In genomic region chrX:10008483-10009056, GRCh38 we compare ENCODE assay signal across 15 cellular contexts. TPM values are rescaled to one million over a fixed set of nuclear protein-coding genes. Genes with fewer than 3 reads are reported as not detected.
A peak's percentile ranks its signal among the peaks of the same experiment; 100 is the strongest.
DNase-seq lines count a peak whose midpoint lies in the region; ATAC-seq and TF ChIP-seq lines count a peak whose summit lies in the region.
"Had no signal": no experiment of that assay in that cellular context is flagged by ENCODE, and none has a peak within 500 bp of the region (broad histone marks: within the 10 kb centered on the region; RNA-seq: fewer than 3 reads in every experiment).

No MANE protein-coding gene starts in this region.

- no peak overlapping the region for H3K4me2 ChIP-seq in mesenchymal stem cell (ENCODE audit: low read length, poor library complexity, severe bottlenecking)

- H3K4me1 Mint-ChIP-seq in stimulated activated naive CD8-positive, alpha-beta T cell treated with anti-CD3 and anti-CD28 coated beads, Interleukin-15, amount 100 ng/mL, for 72 hours, result peaks cover 59% of the 10 kb centered on the region

- H3K4ac ChIP-seq in mesenchymal stem cell (ENCODE audit: low read depth in 1 of 2, low read length in 2 of 2), result no peak overlapping the region

- no peak overlapping the region for H4K91ac ChIP-seq in mesenchymal stem cell (ENCODE audit: low read length)

- no peak overlapping the region for H2BK15ac ChIP-seq in mesenchymal stem cell (ENCODE audit: low read depth, poor library complexity, severe bottlenecking)

- no peaks in the 10 kb centered on the region for H3K36me3 ChIP-seq in mesenchymal stem cell (ENCODE audit: control insufficient read depth in 1 of 2, insufficient read depth in 2 of 2, low read depth in 1 of 2, low read length in 2 of 2)
- H3K36me3 ChIP-seq: BE2C had no signal

- no peaks in the 10 kb centered on the region for H3K79me1 ChIP-seq in mesenchymal stem cell (replicated peaks; ENCODE audit: low read length, poor library complexity, severe bottlenecking)

- H3K9me3 ChIP-seq in mesenchymal stem cell (ENCODE audit: control insufficient read depth, low read length), result no peaks in the 10 kb centered on the region
- H3K9me3 ChIP-seq: BE2C had no signal

- H3K27ac ChIP-seq in mesenchymal stem cell (ENCODE audit: low read length, poor library complexity, severe bottlenecking), result no peak overlapping the region

- H3K4me3 ChIP-seq in cardiac fibroblast (replicated peaks in 1 of 2; ENCODE audit: low read depth in 2 of 2, low read length in 2 of 2) (no peak overlapping the region), mesenchymal stem cell (ENCODE audit: insufficient read depth in 1 of 2, low read depth in 1 of 2, low read length in 2 of 2) (no peak overlapping the region)

- no peak overlapping the region for H3K23ac ChIP-seq in mesenchymal stem cell (ENCODE audit: low read length in 2 of 2)

- WGBS in mesenchymal stem cell, result 88% methylated on average over 2 of the region's 2 CpGs

- H3K27me3 Mint-ChIP-seq in stimulated activated naive CD8-positive, alpha-beta T cell treated with anti-CD3 and anti-CD28 coated beads, Interleukin-15, amount 100 ng/mL, for 72 hours, result peaks cover 5% of the 10 kb centered on the region
- H3K27me3 Mint-ChIP-seq: CD4-positive, alpha-beta memory T cell had no signal

- no peak overlapping the region for H3K27ac Mint-ChIP-seq in stimulated activated naive CD8-positive, alpha-beta T cell treated with anti-CD3 and anti-CD28 coated beads, Interleukin-15, amount 100 ng/mL, for 72 hours
- H3K27ac Mint-ChIP-seq: CD4-positive, alpha-beta memory T cell had no signal

- no peak for TF ChIP-seq CTCF in cardiac fibroblast (IDR thresholded peaks at IDR 0.05; ENCODE audit: low read depth, low read length)

- no peak overlapping the region for H3K4me3 Mint-ChIP-seq in stimulated activated naive CD8-positive, alpha-beta T cell treated with anti-CD3 and anti-CD28 coated beads, Interleukin-15, amount 100 ng/mL, for 72 hours
- H3K4me3 Mint-ChIP-seq: CD4-positive, alpha-beta memory T cell had no signal

- no peak overlapping the region for H3K9ac ChIP-seq in mesenchymal stem cell (ENCODE audit: low read length)

- no peak overlapping the region for H2AK5ac ChIP-seq in mesenchymal stem cell (ENCODE audit: low read length, severe bottlenecking)

- H2BK120ac ChIP-seq in mesenchymal stem cell (ENCODE audit: low read depth, low read length), result no peak overlapping the region

- DNase-seq in ELR (ENCODE audit: low read depth) (peak; percentile 67), M059J (ENCODE audit: low read depth) (peak; percentile 51), cardiac fibroblast (ENCODE audit: low read depth in 2 of 2) (peak; percentile 52 to 65), mesenchymal stem cell (peak; percentile 31), HUDEP-2 (lab: John Stamatoyannopoulos, UW; ENCODE audit: unreplicated experiment in 76 of 76) (no peak), left lobe of liver (ENCODE audit: low spot score) (no peak)
- DNase-seq in stimulated activated CD4-positive, alpha-beta T cell treated with anti-CD3 and anti-CD28 coated beads, Interleukin-1b, Interleukin-23, amount 100 ng/mL, for 48 hours, result no peak
- no peak for DNase-seq in stimulated activated naive CD8-positive, alpha-beta T cell treated with anti-CD3 and anti-CD28 coated beads, Interleukin-15, amount 100 ng/mL, for 72 hours
- DNase-seq: BE2C; CD4-positive, alpha-beta memory T cell; NCI-H1048; NCI-H2081 treated with DMSO at 0.1 percent for 48 hours; NCI-H2227 treated with DMSO at 0.1 percent for 48 hours; NCI-H526; PC-3 had no signal

- no peak overlapping the region for H2BK5ac ChIP-seq in mesenchymal stem cell (ENCODE audit: low read depth, low read length, poor library complexity, severe bottlenecking)

- no peak overlapping the region for H2AFZ ChIP-seq in mesenchymal stem cell (ENCODE audit: low read depth, low read length)

- no peak overlapping the region for H3K18ac ChIP-seq in mesenchymal stem cell (ENCODE audit: low read depth in 1 of 2, low read length in 2 of 2)

- H3K9me3 Mint-ChIP-seq in stimulated activated naive CD8-positive, alpha-beta T cell treated with anti-CD3 and anti-CD28 coated beads, Interleukin-15, amount 100 ng/mL, for 72 hours, result no peaks in the 10 kb centered on the region

- no peak for ATAC-seq in left lobe of liver
- no peak for ATAC-seq in stimulated activated naive CD8-positive, alpha-beta T cell treated with anti-CD3 and anti-CD28 coated beads, Interleukin-15, amount 100 ng/mL, for 72 hours
- ATAC-seq: PC-3 had no signal

- H3K27me3 ChIP-seq in mesenchymal stem cell (ENCODE audit: control insufficient read depth in 1 of 2, insufficient read depth in 1 of 2, low read length in 2 of 2), result peaks cover 0 to 3% of the 10 kb centered on the region in 2 experiments
- H3K27me3 ChIP-seq: BE2C had no signal

- no peak overlapping the region for H3K14ac ChIP-seq in mesenchymal stem cell (ENCODE audit: low read length in 2 of 2)

- H4K8ac ChIP-seq in mesenchymal stem cell (ENCODE audit: low read length), result no peak overlapping the region

- no peaks in the 10 kb centered on the region for H3K4me1 ChIP-seq in mesenchymal stem cell (ENCODE audit: control insufficient read depth, insufficient read depth, low read depth, low read length)
- H3K4me1 ChIP-seq: BE2C had no signal

- no peak overlapping the region for H2BK12ac ChIP-seq in mesenchymal stem cell (ENCODE audit: low read length in 2 of 2)

RNA-seq across cellular contexts. Expression of gene CLDN34, which starts 41.4 kb away (rescaled TPM):
- total RNA-seq in M059J (2014; rRNA removed; shearing (Covaris generic)), result not detected in 2 replicates
- polyA plus RNA-seq in mesenchymal stem cell (2013, experiment 1 of 2), result 0.15 TPM
- polyA plus RNA-seq in mesenchymal stem cell (2013, experiment 2 of 2), result 0.04 TPM
- 0.30 TPM for total RNA-seq in left lobe of liver
- total RNA-seq: CD4-positive, alpha-beta memory T cell had no signal
- polyA plus RNA-seq: CD4-positive, alpha-beta memory T cell had no signal

Comparison
In these comparisons a context has a peak if more than half of its experiments do, and no peak if none do; other contexts are left out.
1. DNase-seq: peak in ELR (single experiment), M059J (single experiment), cardiac fibroblast (2 of 2) and mesenchymal stem cell (single experiment); none in HUDEP-2 (0 of 76), left lobe of liver (single experiment), stimulated activated CD4-positive, alpha-beta T cell treated with anti-CD3 and anti-CD28 coated beads, Interleukin-1b, Interleukin-23, amount 100 ng/mL, for 48 hours (single experiment) and stimulated activated naive CD8-positive, alpha-beta T cell treated with anti-CD3 and anti-CD28 coated beads, Interleukin-15, amount 100 ng/mL, for 72 hours (0 of 2).